Comparison of ENCODE assay signal across 20 cellular contexts in genomic region chr6:165826487-165827189, GRCh38.
"Had no signal": no experiment of that assay in that cellular context is flagged by ENCODE, and none has a peak within 500 bp of the region (broad histone marks: within the 10 kb centered on the region; RNA-seq: fewer than 3 reads in every experiment).

No MANE protein-coding gene starts in this region.

- H3K9me3 ChIP-seq: colonic mucosa, ovary, testis, tibial nerve, vagina had no signal

- H3K4me3 ChIP-seq: colonic mucosa, hepatocyte, ovary, tibial nerve, vagina had no signal

- DNase-seq: colonic mucosa; effector CD4-positive, alpha-beta T cell; endodermal cell; erythroblast; foreskin melanocyte; left colon; left ventricle myocardium superior; naive thymus-derived CD8-positive, alpha-beta T cell; nucleus accumbens; ovary; right cardiac atrium; small intestine; stimulated activated CD4-positive, alpha-beta T cell treated with anti-CD3 and anti-CD28 coated beads, Interleukin-12 subunit alpha, Interleukin-12 subunit beta, amount 100 ng/mL, for 4 hours; testis had no signal

- H3K4me3 Mint-ChIP-seq: endodermal cell; naive thymus-derived CD8-positive, alpha-beta T cell; neural crest cell; stimulated activated naive CD8-positive, alpha-beta T cell treated with anti-CD3 and anti-CD28 coated beads, Interleukin-15, Interleukin-2, amounts not matched to agents 100 ng/mL and 50 ng/mL, for 24 hours had no signal

- H3K27ac Mint-ChIP-seq: endodermal cell; naive thymus-derived CD8-positive, alpha-beta T cell; progenitor cell of endocrine pancreas; stimulated activated naive CD8-positive, alpha-beta T cell treated with anti-CD3 and anti-CD28 coated beads, Interleukin-15, Interleukin-2, amounts not matched to agents 100 ng/mL and 50 ng/mL, for 24 hours had no signal

- H3K36me3 ChIP-seq: colonic mucosa, ovary, tibial nerve, vagina had no signal

- ATAC-seq: left colon; left ventricle myocardium superior; naive thymus-derived CD8-positive, alpha-beta T cell had no signal

- H3K27ac ChIP-seq: colonic mucosa, hepatocyte, ovary, testis, tibial nerve, vagina had no signal

- H3K4me1 ChIP-seq: colonic mucosa, testis, tibial nerve, vagina had no signal

- H3K27me3 ChIP-seq: colonic mucosa, hepatocyte, ovary, testis, vagina had no signal

- H3K36me3 Mint-ChIP-seq: naive thymus-derived CD8-positive, alpha-beta T cell had no signal

- H3K9me3 Mint-ChIP-seq: endodermal cell; naive thymus-derived CD8-positive, alpha-beta T cell; stimulated activated naive CD8-positive, alpha-beta T cell treated with anti-CD3 and anti-CD28 coated beads, Interleukin-15, Interleukin-2, amounts not matched to agents 100 ng/mL and 50 ng/mL, for 24 hours had no signal
